15 cellular contexts compared by ENCODE assay signal in genomic region chr12:1841606-1842182, GRCh38. TPM values are rescaled to one million over a fixed set of nuclear protein-coding genes. Genes with fewer than 3 reads are reported as not detected.
DNase-seq lines count a peak whose midpoint lies in the region; ATAC-seq and TF ChIP-seq lines count a peak whose summit lies in the region.
"Had no signal": no experiment of that assay in that cellular context is flagged by ENCODE, and none has a peak within 500 bp of the region (broad histone marks: within the 10 kb centered on the region; RNA-seq: fewer than 3 reads in every experiment).

No MANE protein-coding gene starts in this region.

- no peak overlapping the region for H3K4me3 Mint-ChIP-seq in H9
- H3K4me3 Mint-ChIP-seq in neural progenitor cell = no peak overlapping the region
- H3K4me3 Mint-ChIP-seq in endodermal cell = no peak overlapping the region

- H3K4me1 Mint-ChIP-seq in H9 = peaks cover 30 to 57% of the 10 kb centered on the region in 2 experiments
- H3K4me1 Mint-ChIP-seq in neural progenitor cell = peaks cover 71% of the 10 kb centered on the region
- peaks cover 17% of the 10 kb centered on the region for H3K4me1 Mint-ChIP-seq in endodermal cell

- no peaks in the 10 kb centered on the region for H3K36me3 Mint-ChIP-seq in H9 (ENCODE audit: insufficient read depth in 1 of 3, low read depth in 3 of 3)
- H3K36me3 Mint-ChIP-seq in neural progenitor cell = no peaks in the 10 kb centered on the region
- H3K36me3 Mint-ChIP-seq in endodermal cell (ENCODE audit: low read depth) = no peaks in the 10 kb centered on the region

- H3K4me1 ChIP-seq in BLaER1 treated with 17β-estradiol and CSF1 and Interleukin-3, amounts not matched to agents 10 nM and 100 nM = peaks cover 94 to 99% (median 97%) of the 10 kb centered on the region in 10 experiments
- H3K4me1 ChIP-seq in H9 (ENCODE audit: insufficient read depth, low read length) = peaks cover 6% of the 10 kb centered on the region; the same call in 1 of the 2 replicates
- H3K4me1 ChIP-seq in neural progenitor cell = peaks cover 6% of the 10 kb centered on the region
- no peaks in the 10 kb centered on the region for H3K4me1 ChIP-seq in endodermal cell (ENCODE audit: control insufficient read depth, insufficient read depth, low read length)

- H2BK5ac ChIP-seq in H9 (ENCODE audit: insufficient read length, low read length) = no peak overlapping the region

- no peak overlapping the region for H2BK20ac ChIP-seq in H9 (ENCODE audit: low read depth, low read length, poor library complexity, severe bottlenecking)

- no peak overlapping the region for H3K18ac ChIP-seq in H9 (ENCODE audit: insufficient read length, low read depth, low read length)

- no peak overlapping the region for H3K23ac ChIP-seq in H9 (ENCODE audit: insufficient read length, low read depth, low read length)

- no peaks in the 10 kb centered on the region for H3K23me2 ChIP-seq in H9 (ENCODE audit: insufficient read length, low read depth, low read length, poor library complexity, severe bottlenecking)

- H2BK120ac ChIP-seq in H9 (ENCODE audit: low read depth, low read length, poor library complexity, severe bottlenecking) = no peak overlapping the region

- no peaks in the 10 kb centered on the region for H3F3A ChIP-seq in neural progenitor cell (ENCODE audit: low read depth)

- H2AFZ ChIP-seq in H9 (ENCODE audit: low read length) (no peak overlapping the region), neural progenitor cell (replicated peaks) (no peak overlapping the region)

- H2BK15ac ChIP-seq in H9 (ENCODE audit: low read depth, low read length) = no peak overlapping the region

- H3K4me3 ChIP-seq in BLaER1 treated with 17β-estradiol and CSF1 and Interleukin-3, amounts not matched to agents 10 nM and 100 nM = peak overlapping the region in 7 of 10 experiments; percentile 11 to 48 (median 37); a peak in 9 of 20 replicates
- H3K4me3 ChIP-seq in neural progenitor cell (no peak overlapping the region), endodermal cell (ENCODE audit: low read length) (no peak overlapping the region)

- peak overlapping the region; percentile 86 to 99 (median 93) for H3K4me2 ChIP-seq in BLaER1 treated with 17β-estradiol and CSF1 and Interleukin-3, amounts not matched to agents 10 nM and 100 nM
- H3K4me2 ChIP-seq in H9 (ENCODE audit: insufficient read depth, insufficient read length, low read length) = no peak overlapping the region
- no peak overlapping the region for H3K4me2 ChIP-seq in neural progenitor cell

- no peak for ATAC-seq in GM18505 (IDR thresholded peaks at IDR 0.05; ENCODE audit: unreplicated experiment)

- in situ Hi-C loops in SK-MEL-5 (cut with HindIII; ENCODE audit: low pct_unique_long_range_greater_than_20kb, low sequenced_read_pairs) = no loop called here

- no peaks in the 10 kb centered on the region for H4K20me1 ChIP-seq in BLaER1 treated with 17β-estradiol and CSF1 and Interleukin-3, amounts not matched to agents 10 nM and 100 nM
- H4K20me1 ChIP-seq in H9 (ENCODE audit: control insufficient read depth, insufficient read depth, insufficient read length) (no peaks in the 10 kb centered on the region), neural progenitor cell (ENCODE audit: low read depth) (no peaks in the 10 kb centered on the region)

- H3K4ac ChIP-seq in H9 (ENCODE audit: low read depth, low read length) = no peak overlapping the region

- no peaks in the 10 kb centered on the region for H3K36me3 ChIP-seq in BLaER1 treated with 17β-estradiol and CSF1 and Interleukin-3, amounts not matched to agents 10 nM and 100 nM
- H3K36me3 ChIP-seq in neural progenitor cell = no peaks in the 10 kb centered on the region
- H3K36me3 ChIP-seq in endodermal cell (ENCODE audit: control insufficient read depth, insufficient read depth, low read length) = no peaks in the 10 kb centered on the region

- H3K79me1 ChIP-seq in H9 (ENCODE audit: insufficient read depth, low read depth, low read length, poor library complexity, severe bottlenecking) = no peaks in the 10 kb centered on the region

- no peak overlapping the region for H4K8ac ChIP-seq in H9 (replicated peaks; ENCODE audit: insufficient read length, low read depth, low read length)

- no peak overlapping the region for H4K5ac ChIP-seq in H9 (ENCODE audit: insufficient read length, low read depth, low read length)

- no CpG with 5 or more reads among the region's 12 CpGs for WGBS in H9 (ENCODE audit: extremely low coverage, insufficient read length, low lambda C conversion rate)
- WGBS in endodermal cell (ENCODE audit: insufficient coverage in 1 of 2, insufficient read length in 1 of 2), 2 experiments = 89 to 95% methylated on average over 9 to 12 of the region's 12 CpGs

- H3K56ac ChIP-seq in H9 (ENCODE audit: insufficient read length, low read depth, low read length) = no peak overlapping the region

- H3K79me2 ChIP-seq in H9 (ENCODE audit: insufficient read depth, low read length) (no peaks in the 10 kb centered on the region), neural progenitor cell (ENCODE audit: low read depth) (no peaks in the 10 kb centered on the region)

- H3K27ac ChIP-seq in BLaER1 treated with 17β-estradiol and CSF1 and Interleukin-3, amounts not matched to agents 10 nM and 100 nM = peak overlapping the region; percentile 50 to 99 (median 96); a peak in 21 of 22 replicates
- no peak overlapping the region for H3K27ac ChIP-seq in H9 (ENCODE audit: insufficient read length, low read depth, low read length)
- H3K27ac ChIP-seq in neural progenitor cell = no peak overlapping the region
- no peak overlapping the region for H3K27ac ChIP-seq in endodermal cell (ENCODE audit: low read depth, low read length)

- H3K9me3 ChIP-seq in BLaER1 treated with 17β-estradiol and CSF1 and Interleukin-3, amounts not matched to agents 10 nM and 100 nM (replicated peaks in 1 of 11) = no peaks in the 10 kb centered on the region
- H3K9me3 ChIP-seq in H9 (ENCODE audit: control insufficient read depth, low read depth, low read length) (no peaks in the 10 kb centered on the region), neural progenitor cell (ENCODE audit: low read depth) (no peaks in the 10 kb centered on the region), endodermal cell (ENCODE audit: control insufficient read depth, low read length) (no peaks in the 10 kb centered on the region)

- H4K91ac ChIP-seq in H9 (ENCODE audit: insufficient read length, low read depth, low read length) = no peak overlapping the region

- H3K14ac ChIP-seq in H9 (ENCODE audit: insufficient read depth, low read length) = no peak overlapping the region; the same call in 1 of the 2 replicates

- H3K9me3 Mint-ChIP-seq in H9 (no peaks in the 10 kb centered on the region), neural progenitor cell (no peaks in the 10 kb centered on the region), endodermal cell (no peaks in the 10 kb centered on the region)

- H3K27me3 ChIP-seq in BLaER1 treated with 17β-estradiol and CSF1 and Interleukin-3, amounts not matched to agents 10 nM and 100 nM = peaks cover 0 to 21% (median 0%) of the 10 kb centered on the region in 11 experiments; a peak in 2 of 22 replicates
- H3K27me3 ChIP-seq in H9 (ENCODE audit: insufficient read depth, low read length) = no peaks in the 10 kb centered on the region
- peaks cover 9% of the 10 kb centered on the region for H3K27me3 ChIP-seq in neural progenitor cell
- no peaks in the 10 kb centered on the region for H3K27me3 ChIP-seq in endodermal cell (ENCODE audit: control insufficient read depth, insufficient read depth, low read length, poor library complexity, severe bottlenecking)

- no peak for TF ChIP-seq POLR2A in GM18505 (IDR thresholded peaks at IDR 0.05; ENCODE audit: borderline replicate concordance, extremely low read depth, insufficient read depth, insufficient read length)

- no peak overlapping the region for H2BK12ac ChIP-seq in H9 (ENCODE audit: insufficient read length, low read depth, low read length)

- DNase-seq in H9 = no peak
- peak; percentile 42 for DNase-seq in SK-MEL-5 (ENCODE audit: low read depth, low spot score)
- DNase-seq in neural progenitor cell (ENCODE audit: low spot score) = no peak
- no peak for DNase-seq in activated CD8-positive, alpha-beta memory T cell treated with anti-CD3 and anti-CD28 coated beads, Interleukin-2, amount 50 U/mL, for 4 hours
- no peak for DNase-seq in endodermal cell
- DNase-seq in ecto neural progenitor cell (ENCODE audit: low spot score) = no peak
- DNase-seq: COR-L47, DMS153, EL, NCI-H1436, NCI-H2081 had no signal

- H3K27ac Mint-ChIP-seq in H9 (peak overlapping the region in 2 of 3 experiments; percentile 73 to 90; a peak in 5 of 7 replicates), neural progenitor cell (peak overlapping the region; percentile 53), endodermal cell (no peak overlapping the region)

- H3K27me3 Mint-ChIP-seq in H9 (ENCODE audit: low read depth) = peaks cover 11% of the 10 kb centered on the region
- H3K27me3 Mint-ChIP-seq in neural progenitor cell (ENCODE audit: insufficient read depth, low read depth) = peaks cover 18% of the 10 kb centered on the region
- H3K27me3 Mint-ChIP-seq in endodermal cell (ENCODE audit: insufficient read depth) = peaks cover 1% of the 10 kb centered on the region

- TF ChIP-seq CTCF in H9 (conservative IDR thresholded peaks at IDR 0.05) = no peak
- TF ChIP-seq CTCF in neural progenitor cell (IDR thresholded peaks at IDR 0.05) = no peak
- TF ChIP-seq CTCF in endodermal cell (conservative IDR thresholded peaks at IDR 0.05) = no peak

- H3T11ph ChIP-seq in H9 (ENCODE audit: low read length) = no peak overlapping the region

- peak overlapping the region; percentile 47 to 92 (median 86); a peak in 20 of 22 replicates for H3K9ac ChIP-seq in BLaER1 treated with 17β-estradiol and CSF1 and Interleukin-3, amounts not matched to agents 10 nM and 100 nM
- H3K9ac ChIP-seq in H9 (ENCODE audit: extremely low read depth, insufficient read length, low read length) (no peak overlapping the region), neural progenitor cell (no peak overlapping the region), endodermal cell (ENCODE audit: extremely low read depth, low read length, poor library complexity, severe bottlenecking) (no peak overlapping the region)

- no peak overlapping the region for H2AK5ac ChIP-seq in H9 (ENCODE audit: insufficient read length, low read length)

RNA-seq across cellular contexts. Expression of gene LRTM2, which starts 21.3 kb away (rescaled TPM):
- total RNA-seq in H9 (2021) (not detected in 2 replicates), neural progenitor cell (ENCODE audit: low replicate concordance) (0.09 TPM in 1 of 2 replicates, not detected in the other), endodermal cell (under 1 TPM; 0.40 TPM)
- total RNA-seq in SK-MEL-5 (2014; rRNA removed; shearing (Covaris generic)) = not detected in 2 replicates
- polyA plus RNA-seq in SK-MEL-5 (2015; cell fraction: cytosol; rRNA removed) = not detected in 2 replicates
- not detected in 2 replicates for polyA plus RNA-seq in SK-MEL-5 (2015; cell fraction: nucleus; rRNA removed)
- 0.25 TPM for polyA plus RNA-seq in endodermal cell (2013, experiment 1 of 2)
- polyA plus RNA-seq in endodermal cell (2013, experiment 2 of 2) = not detected
- total RNA-seq: HT-29 had no signal
- polyA plus RNA-seq: BJ had no signal

Comparison
In these comparisons a context has a peak if more than half of its experiments do, and no peak if none do; other contexts are left out.
1. H3K27ac ChIP-seq: peak in BLaER1 treated with 17β-estradiol and CSF1 and Interleukin-3, amounts not matched to agents 10 nM and 100 nM (11 of 11); none in H9 (single experiment), neural progenitor cell (single experiment) and endodermal cell (single experiment).
2. H3K4me2 ChIP-seq: peak in BLaER1 treated with 17β-estradiol and CSF1 and Interleukin-3, amounts not matched to agents 10 nM and 100 nM (11 of 11); none in H9 (single experiment) and neural progenitor cell (single experiment).
3. H3K4me3 ChIP-seq: peak in BLaER1 treated with 17β-estradiol and CSF1 and Interleukin-3, amounts not matched to agents 10 nM and 100 nM (7 of 10); none in neural progenitor cell (single experiment) and endodermal cell (single experiment).
4. H3K9ac ChIP-seq: peak in BLaER1 treated with 17β-estradiol and CSF1 and Interleukin-3, amounts not matched to agents 10 nM and 100 nM (11 of 11); none in H9 (single experiment), neural progenitor cell (single experiment) and endodermal cell (single experiment).